Comparison of ENCODE assay signal across 8 cellular contexts in the genomic region with DNA sequence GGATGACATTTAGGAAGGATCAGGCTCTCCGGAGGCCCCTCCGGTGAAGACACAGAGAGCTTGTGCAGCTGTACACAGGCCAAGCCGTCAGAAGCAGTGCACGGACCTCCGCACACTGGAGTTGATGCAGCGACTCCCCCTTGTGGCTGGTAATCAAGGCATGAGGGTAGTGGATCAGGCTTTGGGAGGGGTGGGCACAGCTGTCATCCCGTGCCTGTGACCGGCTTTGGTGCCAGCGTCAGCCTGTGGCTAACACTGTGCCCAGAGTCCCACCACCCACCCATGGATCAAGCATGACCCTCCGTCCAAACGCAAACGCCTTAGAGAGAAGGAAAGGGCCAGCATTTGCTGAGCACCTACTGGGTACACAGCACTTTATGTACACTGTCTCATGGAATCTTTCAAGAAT. TPM values are rescaled to one million over a fixed set of nuclear protein-coding genes. Genes with fewer than 3 reads are reported as not detected.
A peak's percentile ranks its signal among the peaks of the same experiment; 100 is the strongest.
DNase-seq lines count a peak whose midpoint lies in the region; ATAC-seq and TF ChIP-seq lines count a peak whose summit lies in the region.

No MANE protein-coding gene starts in this region.

- H3K36me3 Mint-ChIP-seq in endothelial cell (ENCODE audit: low read depth, unreplicated experiment): peaks cover 4% of the 10 kb centered on the region

- peak; percentile 71 for DNase-seq in activated effector memory CD4-positive, alpha-beta T cell treated with anti-CD3 and anti-CD28 coated beads, Interleukin-2, amount 50 U/mL, for 16 hours
- no peak for DNase-seq in activated effector memory CD4-positive, alpha-beta T cell treated with Interleukin-2 at 50 U/mL for 16 hours
- DNase-seq in NCI-H128 (lab: John Stamatoyannopoulos, UW; ENCODE audit: unreplicated experiment): peak; percentile 1
- peak; percentile 19 to 20 for DNase-seq in activated CD4-positive, alpha-beta T cell treated with anti-CD3 and anti-CD28 coated beads for 24 hours (ENCODE audit: low read depth in 2 of 2)
- peak; percentile 77 for DNase-seq in endothelial cell (ENCODE audit: low spot score)
- peak; percentile 28 for DNase-seq in midbrain (lab: John Stamatoyannopoulos, UW)
- peak; percentile 66 for DNase-seq in superior temporal gyrus (ENCODE audit: extremely low spot score)

- H3K9me3 Mint-ChIP-seq in endothelial cell (ENCODE audit: unreplicated experiment): no peaks in the 10 kb centered on the region

- peaks cover 5% of the 10 kb centered on the region for H3K4me1 Mint-ChIP-seq in endothelial cell (ENCODE audit: unreplicated experiment)

- peak; percentile 32 for TF ChIP-seq CTCF in endothelial cell (IDR thresholded peaks at IDR 0.05; ENCODE audit: unreplicated experiment)

- no peak for ATAC-seq in HG03342 (IDR thresholded peaks at IDR 0.05; ENCODE audit: unreplicated experiment)

- peaks cover 8% of the 10 kb centered on the region for H3K27me3 Mint-ChIP-seq in endothelial cell (ENCODE audit: unreplicated experiment)

- H3K4me3 Mint-ChIP-seq in endothelial cell (ENCODE audit: unreplicated experiment): no peak overlapping the region

- H3K27ac Mint-ChIP-seq in endothelial cell (ENCODE audit: unreplicated experiment): no peak overlapping the region

RNA-seq across cellular contexts. Expression of gene GRIP2, which starts 8.2 kb away (rescaled TPM):
- 6.6 TPM for total RNA-seq in endothelial cell (ENCODE audit: unreplicated experiment)
